Comparison of ENCODE assay signal across 26 cellular contexts in genomic region chr2:100383306-100383705, GRCh38.
"Had no signal": no experiment of that assay in that cellular context is flagged by ENCODE, and none has a peak within 500 bp of the region (broad histone marks: within the 10 kb centered on the region; RNA-seq: fewer than 3 reads in every experiment).

No MANE protein-coding gene starts in this region.

- H3K4me3 ChIP-seq: cardiac muscle cell, K562, Peyer's patch, SJSA1 had no signal

- H3K36me3 ChIP-seq: brain microvascular endothelial cell, cardiac muscle cell, Peyer's patch, SJSA1 had no signal

- FAIRE-seq: K562, TTC549 had no signal

- ATAC-seq: activated T-cell treated with anti-CD3 and anti-CD28 coated beads, Interleukin-2, amount 50 U/mL, for 4 hours; activated T-helper 17 cell treated with anti-CD3 and anti-CD28 coated beads, Interleukin-2, amount 50 U/mL, for 72 hours; K562 had no signal

- H3K4me1 ChIP-seq: Peyer's patch, SJSA1 had no signal

- H3K27ac ChIP-seq: brain microvascular endothelial cell, cardiac muscle cell, Peyer's patch, SJSA1, VCaP had no signal

- H3K9me3 ChIP-seq: Peyer's patch, SJSA1 had no signal

- H3K27me3 ChIP-seq: brain microvascular endothelial cell, cardiac muscle cell, Peyer's patch, SJSA1 had no signal

- DNase-seq: activated CD4-positive, alpha-beta memory T cell treated with anti-CD3 and anti-CD28 coated beads for 36 hours; activated CD4-positive, alpha-beta T cell treated with anti-CD3 and anti-CD28 coated beads, Interleukin-2, amount 10 ng/mL, durations not matched to agents 7 days and 5 days; activated CD4-positive, CD25-positive, alpha-beta regulatory T cell; activated CD8-positive, alpha-beta memory T cell treated with anti-CD3 and anti-CD28 coated beads for 24 hours; activated gamma-delta T cell; activated naive CD4-positive, alpha-beta T cell treated with anti-CD3 and anti-CD28 coated beads for 36 hours; activated T-cell treated with anti-CD3 and anti-CD28 coated beads, Interleukin-2, amount 50 U/mL, for 4 hours; amygdala; brain microvascular endothelial cell; Karpas-422; MM.1S; NCI-H1105; NCI-H1436; NCI-H1694 treated with DMSO at 0.1 percent for 48 hours; NCI-H2029 treated with DMSO at 0.1 percent for 48 hours; NCI-H446; NCI-H524 treated with DMSO at 0.1 percent for 48 hours; NCI-H82; Peyer's patch; SHP77 had no signal
